In the genomic region with DNA sequence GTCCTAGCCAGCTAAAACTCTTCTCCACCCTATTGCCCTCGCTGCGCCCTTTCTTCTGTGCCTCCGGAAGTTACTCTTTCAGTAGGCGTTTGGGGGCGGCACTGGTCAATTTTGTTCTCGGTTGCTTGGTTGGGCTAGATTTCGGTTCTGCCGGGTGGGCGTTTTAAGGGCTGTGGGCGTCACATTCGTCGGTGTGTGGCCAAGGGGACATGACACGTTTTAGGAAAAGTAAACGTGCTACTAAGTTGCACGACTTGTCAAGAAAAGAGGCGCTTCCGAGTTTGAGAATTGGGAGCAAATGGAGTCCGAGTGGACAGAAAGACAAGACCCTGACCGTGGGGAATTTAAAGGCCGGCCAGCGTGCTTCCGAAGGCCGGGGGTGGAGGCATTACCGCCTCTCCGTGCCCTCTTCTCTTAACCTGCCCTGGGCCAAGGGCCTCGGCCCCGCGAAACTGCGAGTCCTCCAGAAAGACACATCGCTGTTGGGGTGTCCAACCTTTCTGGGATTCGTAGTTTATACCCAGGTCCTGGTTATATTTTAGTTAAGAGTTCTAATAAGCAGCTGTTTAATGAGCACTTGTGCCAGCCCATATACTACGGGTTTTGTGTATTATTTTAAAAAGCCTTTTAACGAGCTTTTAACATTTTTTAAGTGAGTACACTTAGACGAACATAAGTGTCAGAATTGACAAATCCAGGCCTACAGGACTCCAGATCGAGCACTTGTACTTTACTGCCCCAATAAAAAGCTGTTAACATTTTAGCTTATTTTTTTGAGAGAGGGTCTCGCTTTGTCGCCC, we compare ENCODE assay signal across 1 cellular context.
TF ChIP-seq lines count a peak whose summit lies in the region.

No MANE protein-coding gene starts in this region.

TF ChIP-seq in HepG2, 621 proteins besides CTCF, POLR2A, EP300 and RAD21 (continued from another document and continues in another):
- TF ChIP-seq TSC22D2 (CRISPR knock-in tag; IDR thresholded peaks at IDR 0.05; ENCODE audit: borderline replicate concordance) (no peak), XRCC5 (optimal IDR thresholded peaks at IDR 0.05; ENCODE audit: low read length) (no peak), ETV5 (CRISPR knock-in tag; IDR thresholded peaks at IDR 0.05; ENCODE audit: borderline replicate concordance) (peak; percentile 93), TGIF2 (CRISPR knock-in tag; IDR thresholded peaks at IDR 0.05) (0 out of 2 replicates have a peak, but pooled peaks have one; percentile 7), POLR2AphosphoS5 (IDR thresholded peaks at IDR 0.05; ENCODE audit: low read depth, low read length) (peak; percentile 95), MYNN (CRISPR knock-in tag; IDR thresholded peaks at IDR 0.05; ENCODE audit: low read depth) (peak; percentile 74; the same call in 1 of the 2 replicates), FOXA1 (IDR thresholded peaks at IDR 0.05) (no peak), FOXA1 (CRISPR knock-in tag; IDR thresholded peaks at IDR 0.05) (peak; percentile 51), FIP1L1 (IDR thresholded peaks at IDR 0.05; ENCODE audit: borderline replicate concordance, insufficient read depth, low read depth, low read length) (0 out of 2 replicates have a peak, but pooled peaks have one; percentile 34), ZUFSP (CRISPR knock-in tag; IDR thresholded peaks at IDR 0.05; ENCODE audit: borderline replicate concordance) (no peak), RFXANK (CRISPR knock-in tag; IDR thresholded peaks at IDR 0.05) (peak; percentile 1; the same call in 1 of the 2 replicates), ZNF747 (CRISPR knock-in tag; IDR thresholded peaks at IDR 0.05; ENCODE audit: borderline replicate concordance) (0 out of 2 replicates have a peak, but pooled peaks have one; percentile 72), ZNF564 (CRISPR knock-in tag; IDR thresholded peaks at IDR 0.05) (peak; percentile 20; the same call in 1 of the 2 replicates), RFX1 (IDR thresholded peaks at IDR 0.05) (no peak), CENPT (CRISPR knock-in tag; IDR thresholded peaks at IDR 0.05; ENCODE audit: low read depth) (no peak), ZNF354B (CRISPR knock-in tag; IDR thresholded peaks at IDR 0.05) (no peak), ZNF761 (CRISPR knock-in tag; conservative IDR thresholded peaks at IDR 0.05) (peak; percentile 17; the same call in 1 of the 2 replicates), HNRNPLL (IDR thresholded peaks at IDR 0.05; ENCODE audit: low read depth, low read length, poor library complexity, severe bottlenecking) (peak; percentile 43), GATA4 (IDR thresholded peaks at IDR 0.05; ENCODE audit: borderline replicate concordance, low read depth) (peak; percentile 67), IRF2 (CRISPR knock-in tag; IDR thresholded peaks at IDR 0.05) (peak; percentile 13; the same call in 1 of the 2 replicates), SRY (CRISPR knock-in tag; IDR thresholded peaks at IDR 0.05) (peak; percentile 55; the same call in 1 of the 2 replicates), ZNF777 (CRISPR knock-in tag; IDR thresholded peaks at IDR 0.05) (no peak), POLR2G (IDR thresholded peaks at IDR 0.05; ENCODE audit: low read depth, low read length) (peak; percentile 93), ZNF501 (CRISPR knock-in tag; IDR thresholded peaks at IDR 0.05) (peak; percentile 57), ZNF3 (CRISPR knock-in tag; IDR thresholded peaks at IDR 0.05) (no peak), ESRRA (CRISPR knock-in tag; IDR thresholded peaks at IDR 0.05; ENCODE audit: low read depth) (peak; percentile 10; the same call in 1 of the 2 replicates), HMGXB3 (CRISPR knock-in tag; IDR thresholded peaks at IDR 0.05; ENCODE audit: borderline replicate concordance) (0 out of 2 replicates have a peak, but pooled peaks have one; percentile 5), TOPORS (CRISPR knock-in tag; IDR thresholded peaks at IDR 0.05) (0 out of 2 replicates have a peak, but pooled peaks have one; percentile 14), MXI1 (IDR thresholded peaks at IDR 0.05; ENCODE audit: borderline replicate concordance, low read depth, low read length) (peak; percentile 50; the same call in 1 of the 3 replicates), SP5 (CRISPR knock-in tag; IDR thresholded peaks at IDR 0.05; ENCODE audit: borderline replicate concordance, low read depth) (peak; percentile 65; the same call in 1 of the 2 replicates), NKX3-1 (CRISPR knock-in tag; IDR thresholded peaks at IDR 0.05) (peak; percentile 44; the same call in 1 of the 2 replicates), FOSL2 (CRISPR knock-in tag; IDR thresholded peaks at IDR 0.05) (no peak), ZNF562 (CRISPR knock-in tag; IDR thresholded peaks at IDR 0.05; ENCODE audit: borderline replicate concordance) (no peak), IKZF4 (CRISPR knock-in tag; IDR thresholded peaks at IDR 0.05; ENCODE audit: borderline replicate concordance, low read depth, not compliant biosample characterization) (no peak), ATM (IDR thresholded peaks at IDR 0.05; ENCODE audit: borderline replicate concordance) (no peak), NR2F6 (IDR thresholded peaks at IDR 0.05) (peak; percentile 70), NR2F6 (CRISPR knock-in tag; IDR thresholded peaks at IDR 0.05) (no peak), CBX1 (IDR thresholded peaks at IDR 0.05; ENCODE audit: low read depth) (peak; percentile 25), ZNF335 (CRISPR knock-in tag; IDR thresholded peaks at IDR 0.05) (peak; percentile 98), ZNF543 (CRISPR knock-in tag; IDR thresholded peaks at IDR 0.05) (no peak), ZFP36L2 (CRISPR knock-in tag; IDR thresholded peaks at IDR 0.05) (no peak), ZNF678 (CRISPR knock-in tag; IDR thresholded peaks at IDR 0.05) (no peak), ZSCAN21 (CRISPR knock-in tag; IDR thresholded peaks at IDR 0.05; ENCODE audit: borderline replicate concordance) (no peak), FOXC1 (CRISPR knock-in tag; IDR thresholded peaks at IDR 0.05; ENCODE audit: borderline replicate concordance) (no peak; the same call in 1 of the 2 replicates), ZNF703 (CRISPR knock-in tag; IDR thresholded peaks at IDR 0.05; ENCODE audit: borderline replicate concordance) (0 out of 2 replicates have a peak, but pooled peaks have one; percentile 2), GATAD2A (CRISPR knock-in tag; IDR thresholded peaks at IDR 0.05) (peak; percentile 61), ZBTB20 (CRISPR knock-in tag; IDR thresholded peaks at IDR 0.05; ENCODE audit: borderline replicate concordance, low read depth) (0 out of 2 replicates have a peak, but pooled peaks have one; percentile 16), MEIS1 (CRISPR knock-in tag; IDR thresholded peaks at IDR 0.05; ENCODE audit: borderline replicate concordance) (no peak; the same call in none of the 2 replicates), GTF2F1 (IDR thresholded peaks at IDR 0.05; ENCODE audit: low read length) (no peak)
- TF ChIP-seq, protein P1, sequence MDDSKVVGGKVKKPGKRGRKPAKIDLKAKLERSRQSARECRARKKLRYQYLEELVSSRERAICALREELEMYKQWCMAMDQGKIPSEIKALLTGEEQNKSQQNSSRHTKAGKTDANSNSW (CRISPR knock-in tag; IDR thresholded peaks at IDR 0.05; ENCODE audit: borderline replicate concordance) = no peak
- TF ChIP-seq, protein P2, sequence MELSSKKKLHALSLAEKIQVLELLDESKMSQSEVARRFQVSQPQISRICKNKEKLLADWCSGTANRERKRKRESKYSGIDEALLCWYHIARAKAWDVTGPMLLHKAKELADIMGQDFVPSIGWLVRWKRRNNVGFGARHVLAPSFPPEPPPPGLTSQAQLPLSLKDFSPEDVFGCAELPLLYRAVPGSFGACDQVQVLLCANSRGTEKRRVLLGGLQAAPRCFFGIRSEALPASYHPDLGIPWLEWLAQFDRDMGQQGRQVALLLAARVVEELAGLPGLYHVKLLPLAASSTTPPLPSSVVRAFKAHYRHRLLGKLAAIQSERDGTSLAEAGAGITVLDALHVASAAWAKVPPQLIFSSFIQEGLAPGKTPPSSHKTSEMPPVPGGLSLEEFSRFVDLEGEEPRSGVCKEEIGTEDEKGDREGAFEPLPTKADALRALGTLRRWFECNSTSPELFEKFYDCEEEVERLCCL (CRISPR knock-in tag; IDR thresholded peaks at IDR 0.05; ENCODE audit: borderline replicate concordance) = 0 out of 2 replicates have a peak, but pooled peaks have one; percentile 81
- TF ChIP-seq, protein P3, sequence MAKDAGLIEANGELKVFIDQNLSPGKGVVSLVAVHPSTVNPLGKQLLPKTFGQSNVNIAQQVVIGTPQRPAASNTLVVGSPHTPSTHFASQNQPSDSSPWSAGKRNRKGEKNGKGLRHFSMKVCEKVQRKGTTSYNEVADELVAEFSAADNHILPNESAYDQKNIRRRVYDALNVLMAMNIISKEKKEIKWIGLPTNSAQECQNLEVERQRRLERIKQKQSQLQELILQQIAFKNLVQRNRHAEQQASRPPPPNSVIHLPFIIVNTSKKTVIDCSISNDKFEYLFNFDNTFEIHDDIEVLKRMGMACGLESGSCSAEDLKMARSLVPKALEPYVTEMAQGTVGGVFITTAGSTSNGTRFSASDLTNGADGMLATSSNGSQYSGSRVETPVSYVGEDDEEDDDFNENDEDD (CRISPR knock-in tag; IDR thresholded peaks at IDR 0.05; ENCODE audit: borderline replicate concordance) = no peak
- TF ChIP-seq, protein P4, sequence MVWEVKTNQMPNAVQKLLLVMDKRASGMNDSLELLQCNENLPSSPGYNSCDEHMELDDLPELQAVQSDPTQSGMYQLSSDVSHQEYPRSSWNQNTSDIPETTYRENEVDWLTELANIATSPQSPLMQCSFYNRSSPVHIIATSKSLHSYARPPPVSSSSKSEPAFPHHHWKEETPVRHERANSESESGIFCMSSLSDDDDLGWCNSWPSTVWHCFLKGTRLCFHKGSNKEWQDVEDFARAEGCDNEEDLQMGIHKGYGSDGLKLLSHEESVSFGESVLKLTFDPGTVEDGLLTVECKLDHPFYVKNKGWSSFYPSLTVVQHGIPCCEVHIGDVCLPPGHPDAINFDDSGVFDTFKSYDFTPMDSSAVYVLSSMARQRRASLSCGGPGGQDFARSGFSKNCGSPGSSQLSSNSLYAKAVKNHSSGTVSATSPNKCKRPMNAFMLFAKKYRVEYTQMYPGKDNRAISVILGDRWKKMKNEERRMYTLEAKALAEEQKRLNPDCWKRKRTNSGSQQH (CRISPR knock-in tag; IDR thresholded peaks at IDR 0.05; ENCODE audit: low read depth) = peak; percentile 16; the same call in 1 of the 2 replicates
- TF ChIP-seq, protein P5, sequence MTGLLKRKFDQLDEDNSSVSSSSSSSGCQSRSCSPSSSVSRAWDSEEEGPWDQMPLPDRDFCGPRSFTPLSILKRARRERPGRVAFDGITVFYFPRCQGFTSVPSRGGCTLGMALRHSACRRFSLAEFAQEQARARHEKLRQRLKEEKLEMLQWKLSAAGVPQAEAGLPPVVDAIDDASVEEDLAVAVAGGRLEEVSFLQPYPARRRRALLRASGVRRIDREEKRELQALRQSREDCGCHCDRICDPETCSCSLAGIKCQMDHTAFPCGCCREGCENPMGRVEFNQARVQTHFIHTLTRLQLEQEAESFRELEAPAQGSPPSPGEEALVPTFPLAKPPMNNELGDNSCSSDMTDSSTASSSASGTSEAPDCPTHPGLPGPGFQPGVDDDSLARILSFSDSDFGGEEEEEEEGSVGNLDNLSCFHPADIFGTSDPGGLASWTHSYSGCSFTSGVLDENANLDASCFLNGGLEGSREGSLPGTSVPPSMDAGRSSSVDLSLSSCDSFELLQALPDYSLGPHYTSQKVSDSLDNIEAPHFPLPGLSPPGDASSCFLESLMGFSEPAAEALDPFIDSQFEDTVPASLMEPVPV (CRISPR knock-in tag; IDR thresholded peaks at IDR 0.05) = 0 out of 2 replicates have a peak, but pooled peaks have one; percentile 29
- TF ChIP-seq, protein P6, sequence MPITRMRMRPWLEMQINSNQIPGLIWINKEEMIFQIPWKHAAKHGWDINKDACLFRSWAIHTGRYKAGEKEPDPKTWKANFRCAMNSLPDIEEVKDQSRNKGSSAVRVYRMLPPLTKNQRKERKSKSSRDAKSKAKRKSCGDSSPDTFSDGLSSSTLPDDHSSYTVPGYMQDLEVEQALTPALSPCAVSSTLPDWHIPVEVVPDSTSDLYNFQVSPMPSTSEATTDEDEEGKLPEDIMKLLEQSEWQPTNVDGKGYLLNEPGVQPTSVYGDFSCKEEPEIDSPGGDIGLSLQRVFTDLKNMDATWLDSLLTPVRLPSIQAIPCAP (CRISPR knock-in tag; IDR thresholded peaks at IDR 0.05; ENCODE audit: low read depth) = 0 out of 2 replicates have a peak, but pooled peaks have one; percentile 51
